10 cellular contexts compared by ENCODE assay signal in the genomic region with DNA sequence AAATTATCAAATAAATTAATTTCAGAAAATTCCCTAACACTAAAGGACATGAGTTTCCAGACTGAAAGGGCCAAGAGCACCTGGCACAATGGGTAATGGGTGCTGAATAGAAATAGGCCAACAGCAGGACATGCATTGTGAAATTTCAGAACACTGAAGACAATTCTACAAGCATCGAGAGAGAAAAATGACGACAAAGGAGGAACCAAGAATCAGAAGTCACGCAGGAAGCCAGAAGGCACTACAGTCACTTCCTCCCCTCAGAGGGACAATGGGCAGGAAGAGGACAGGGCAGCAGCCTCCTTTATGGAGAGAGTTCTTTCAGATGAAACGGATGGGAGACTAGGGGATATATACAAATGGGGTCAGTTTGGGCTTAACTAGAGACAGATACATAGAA. TPM values are rescaled to one million over a fixed set of nuclear protein-coding genes. Genes with fewer than 3 reads are reported as not detected.
DNase-seq lines count a peak whose midpoint lies in the region; ATAC-seq and TF ChIP-seq lines count a peak whose summit lies in the region.
"Had no signal": no experiment of that assay in that cellular context is flagged by ENCODE, and none has a peak within 500 bp of the region (broad histone marks: within the 10 kb centered on the region; RNA-seq: fewer than 3 reads in every experiment).

No MANE protein-coding gene starts in this region.

- 32% methylated on average over 4 of the region's 4 CpGs for WGBS in right lobe of liver (ENCODE audit: insufficient coverage, low coverage, low lambda C conversion rate, missing lambda C conversion rate)

- intact Hi-C loops in right lobe of liver (cut with DNase I), result no loop called here
- intact Hi-C loops in left colon (cut with DNase I, micrococcal nuclease), result no loop called here

- H3K9ac ChIP-seq in BLaER1 treated with 17β-estradiol and CSF1 and Interleukin-3, amounts not matched to agents 10 nM and 100 nM, result peak overlapping the region in 9 of 11 experiments; percentile 52 to 77 (median 68); a peak in 17 of 22 replicates

- no peaks in the 10 kb centered on the region for H3K27me3 ChIP-seq in BLaER1 treated with 17β-estradiol and CSF1 and Interleukin-3, amounts not matched to agents 10 nM and 100 nM
- H3K27me3 ChIP-seq in right lobe of liver, result no peaks in the 10 kb centered on the region

- peaks cover 12% of the 10 kb centered on the region for H3K36me3 Mint-ChIP-seq in activated CD4-positive, alpha-beta memory T cell treated with anti-CD3 and anti-CD28 coated beads, Interleukin-2, amount 10 ng/mL, durations not matched to agents 7 days and 5 days (ENCODE audit: low read depth)

- TF ChIP-seq POLR2A in right lobe of liver (IDR thresholded peaks at IDR 0.05), result peak; percentile 19

- H3K4me3 ChIP-seq in BLaER1 treated with 17β-estradiol and CSF1 and Interleukin-3, amounts not matched to agents 10 nM and 100 nM, result no peak overlapping the region
- no peak overlapping the region for H3K4me3 ChIP-seq in right lobe of liver

- peaks cover 16% of the 10 kb centered on the region for H3K4me1 Mint-ChIP-seq in activated CD4-positive, alpha-beta memory T cell treated with anti-CD3 and anti-CD28 coated beads, Interleukin-2, amount 10 ng/mL, durations not matched to agents 7 days and 5 days

- no peaks in the 10 kb centered on the region for H3K27me3 Mint-ChIP-seq in activated CD4-positive, alpha-beta memory T cell treated with anti-CD3 and anti-CD28 coated beads, Interleukin-2, amount 10 ng/mL, durations not matched to agents 7 days and 5 days

- peak overlapping the region; percentile 11 to 86 (median 72); a peak in 20 of 22 replicates for H3K4me2 ChIP-seq in BLaER1 treated with 17β-estradiol and CSF1 and Interleukin-3, amounts not matched to agents 10 nM and 100 nM

- peak; percentile 54 for ATAC-seq in GM21619 (IDR thresholded peaks at IDR 0.05; ENCODE audit: unreplicated experiment)
- ATAC-seq in right lobe of liver, result peak; percentile 63 to 89 (median 86)
- no peak for ATAC-seq in left colon

- H4K20me1 ChIP-seq in BLaER1 treated with 17β-estradiol and CSF1 and Interleukin-3, amounts not matched to agents 10 nM and 100 nM, result no peaks in the 10 kb centered on the region

- H3K4me1 ChIP-seq in BLaER1 treated with 17β-estradiol and CSF1 and Interleukin-3, amounts not matched to agents 10 nM and 100 nM, result peaks cover 22 to 96% (median 63%) of the 10 kb centered on the region in 10 experiments
- no peaks in the 10 kb centered on the region for H3K4me1 ChIP-seq in right lobe of liver

- H3K9me3 Mint-ChIP-seq in activated CD4-positive, alpha-beta memory T cell treated with anti-CD3 and anti-CD28 coated beads, Interleukin-2, amount 10 ng/mL, durations not matched to agents 7 days and 5 days, result no peaks in the 10 kb centered on the region

- POLR2A ChIA-PET in activated CD4-positive, alpha-beta memory T cell treated with anti-CD3 and anti-CD28 coated beads, Interleukin-2, amount 10 ng/mL, durations not matched to agents 7 days and 5 days (lab: Charles Lee), result interaction anchor here (0.6 to 3.0 kb wide), 3 partner anchors 10 to 34 kb away, joined by 3 to 9 read pairs (median 4); no protein-coding TSS in a partner anchor

- TF ChIP-seq CTCF in right lobe of liver (IDR thresholded peaks at IDR 0.05), result no peak

- CTCF ChIA-PET in activated CD4-positive, alpha-beta memory T cell treated with anti-CD3 and anti-CD28 coated beads, Interleukin-2, amount 10 ng/mL, durations not matched to agents 7 days and 5 days (lab: Charles Lee), result interaction anchor here (1.6 to 3.2 kb wide), 2 partner anchors 9 to 34 kb away, joined by 3 to 17 read pairs; no protein-coding TSS in a partner anchor

- peaks cover 0 to 14% (median 2%) of the 10 kb centered on the region in 11 experiments; a peak in 5 of 22 replicates for H3K36me3 ChIP-seq in BLaER1 treated with 17β-estradiol and CSF1 and Interleukin-3, amounts not matched to agents 10 nM and 100 nM
- no peaks in the 10 kb centered on the region for H3K36me3 ChIP-seq in right lobe of liver

- H3K9me3 ChIP-seq in BLaER1 treated with 17β-estradiol and CSF1 and Interleukin-3, amounts not matched to agents 10 nM and 100 nM (replicated peaks in 1 of 11), result no peaks in the 10 kb centered on the region
- no peaks in the 10 kb centered on the region for H3K9me3 ChIP-seq in right lobe of liver

- peak overlapping the region; percentile 67 for H3K27ac Mint-ChIP-seq in activated CD4-positive, alpha-beta memory T cell treated with anti-CD3 and anti-CD28 coated beads, Interleukin-2, amount 10 ng/mL, durations not matched to agents 7 days and 5 days

- H3K4me3 Mint-ChIP-seq in activated CD4-positive, alpha-beta memory T cell treated with anti-CD3 and anti-CD28 coated beads, Interleukin-2, amount 10 ng/mL, durations not matched to agents 7 days and 5 days, result no peak overlapping the region

- peak; percentile 27 for DNase-seq in activated CD4-positive, alpha-beta memory T cell treated with anti-CD3 and anti-CD28 coated beads, Interleukin-2, amount 10 ng/mL, durations not matched to agents 7 days and 5 days
- peak in 1 of 3 donors; percentile 52 for DNase-seq in right lobe of liver
- no peak for DNase-seq in NCI-H2029 treated with DMSO at 0.1 percent for 48 hours (lab: John Stamatoyannopoulos, UW)
- no peak for DNase-seq in kidney tubule cell (ENCODE audit: low spot score)
- DNase-seq in NCI-H2196 (lab: John Stamatoyannopoulos, UW; ENCODE audit: unreplicated experiment), result no peak
- no peak for DNase-seq in left colon
- DNase-seq: Calu3, NCI-H1930 had no signal

- H3K27ac ChIP-seq in BLaER1 treated with 17β-estradiol and CSF1 and Interleukin-3, amounts not matched to agents 10 nM and 100 nM, result peak overlapping the region; percentile 27 to 93 (median 88)
- peak overlapping the region; percentile 58 to 85 (median 72) for H3K27ac ChIP-seq in right lobe of liver

RNA-seq across cellular contexts. Expression of a gene that starts 22.7 kb away (rescaled TPM):
- total RNA-seq in activated CD4-positive, alpha-beta memory T cell treated with anti-CD3 and anti-CD28 coated beads, Interleukin-2, amount 10 ng/mL, durations not matched to agents 7 days and 5 days, result 10 to 100 TPM; 71.2 to 73.3 TPM
- total RNA-seq in right lobe of liver (10 to 100 TPM; 60.5 to 88.1 (median 71.5) TPM), left colon (10 to 100 TPM; 64.3 to 81.4 TPM)

RNA-seq across cellular contexts. Expression of a gene that starts 29.6 kb away (rescaled TPM):
- total RNA-seq in activated CD4-positive, alpha-beta memory T cell treated with anti-CD3 and anti-CD28 coated beads, Interleukin-2, amount 10 ng/mL, durations not matched to agents 7 days and 5 days, result 100 to 1,000 TPM; 413 to 415 TPM
- total RNA-seq in right lobe of liver (10 to 100 TPM; 14.8 to 56.1 (median 16.1) TPM), left colon (10 to 100 TPM; 47.9 to 61.5 TPM)

RNA-seq across cellular contexts. Expression of a gene that starts 36.6 kb away (rescaled TPM):
- total RNA-seq in activated CD4-positive, alpha-beta memory T cell treated with anti-CD3 and anti-CD28 coated beads, Interleukin-2, amount 10 ng/mL, durations not matched to agents 7 days and 5 days, result 10 to 100 TPM; 67.4 to 68.2 TPM
- total RNA-seq in right lobe of liver, result 10 to 100 TPM; 13.7 to 42.3 (median 31.6) TPM
- 10 to 100 TPM; 33.4 to 42.6 TPM for total RNA-seq in left colon

Comparison
In these comparisons a context has a peak if more than half of its experiments do, and no peak if none do; other contexts are left out.
1. RNA of a gene that starts 29.6 kb away (total RNA-seq): 413 to 415 TPM in activated CD4-positive, alpha-beta memory T cell treated with anti-CD3 and anti-CD28 coated beads, Interleukin-2, amount 10 ng/mL, durations not matched to agents 7 days and 5 days; 47.9 to 61.5 TPM in left colon and 14.8 to 56.1 TPM in right lobe of liver; every median in the first group is over 4 times any median in the second.